8 cellular contexts compared by ENCODE assay signal in genomic region chr18:80147037-80147417, GRCh38. TPM values are rescaled to one million over a fixed set of nuclear protein-coding genes. Genes with fewer than 3 reads are reported as not detected.
DNase-seq lines count a peak whose midpoint lies in the region; ATAC-seq and TF ChIP-seq lines count a peak whose summit lies in the region.

No MANE protein-coding gene starts in this region.

- H3K27ac Mint-ChIP-seq in natural killer cell treated with Interleukin-12 subunit alpha and Interleukin-12 subunit beta and Interleukin-15 and Interleukin-18, amount 100 ng/mL, for 72 hours, result no peak overlapping the region

- no peaks in the 10 kb centered on the region for H3K36me3 Mint-ChIP-seq in natural killer cell treated with Interleukin-12 subunit alpha and Interleukin-12 subunit beta and Interleukin-15 and Interleukin-18, amount 100 ng/mL, for 72 hours

- peaks cover 64% of the 10 kb centered on the region for H3K36me3 ChIP-seq in HUES6 (ENCODE audit: control insufficient read depth, insufficient read depth, low read length)

- H3K4me3 Mint-ChIP-seq in natural killer cell treated with Interleukin-12 subunit alpha and Interleukin-12 subunit beta and Interleukin-15 and Interleukin-18, amount 100 ng/mL, for 72 hours, result peak overlapping the region; percentile 73

- no peak overlapping the region for H3K9ac ChIP-seq in HUES6 (ENCODE audit: low read length)

- ATAC-seq in GM19455 (IDR thresholded peaks at IDR 0.05; ENCODE audit: unreplicated experiment), result peak; percentile 48
- ATAC-seq in natural killer cell treated with Interleukin-12 subunit alpha and Interleukin-12 subunit beta and Interleukin-15 and Interleukin-18, amount 100 ng/mL, for 72 hours, result peak; percentile 29 to 34

- H3K9me3 Mint-ChIP-seq in natural killer cell treated with Interleukin-12 subunit alpha and Interleukin-12 subunit beta and Interleukin-15 and Interleukin-18, amount 100 ng/mL, for 72 hours, result no peaks in the 10 kb centered on the region

- H3K4me1 ChIP-seq in HUES6 (ENCODE audit: control insufficient read depth, insufficient read depth, low read length), result no peaks in the 10 kb centered on the region

- no peak for TF ChIP-seq CTCF in coronary artery (IDR thresholded peaks at IDR 0.05)

- DNase-seq in COLO668 (lab: John Stamatoyannopoulos, UW; ENCODE audit: unreplicated experiment), result peak; percentile 50
- no peak for DNase-seq in coronary artery (ENCODE audit: low spot score)
- DNase-seq in natural killer cell treated with Interleukin-12 subunit alpha and Interleukin-12 subunit beta and Interleukin-15 and Interleukin-18, amount 100 ng/mL, for 72 hours (ENCODE audit: low spot score), result no peak
- DNase-seq in activated gamma-delta T cell (lab: John Stamatoyannopoulos, UW), result no peak
- DNase-seq in activated effector memory CD4-positive, alpha-beta T cell treated with Interleukin-2 at 50 U/mL for 16 hours, result no peak
- DNase-seq in SW 1271 (lab: John Stamatoyannopoulos, UW), result no peak

- H3K4me3 ChIP-seq in HUES6 (ENCODE audit: low read depth, low read length), result peak overlapping the region; percentile 54; the same call in 1 of the 2 replicates
- H3K4me3 ChIP-seq in coronary artery, result peak overlapping the region; percentile 82

- no peaks in the 10 kb centered on the region for H3K9me3 ChIP-seq in HUES6 (ENCODE audit: control insufficient read depth, insufficient read depth, low read depth, low read length)

- H3K4me1 Mint-ChIP-seq in natural killer cell treated with Interleukin-12 subunit alpha and Interleukin-12 subunit beta and Interleukin-15 and Interleukin-18, amount 100 ng/mL, for 72 hours (ENCODE audit: low read depth in 2 of 2), result peaks cover 0 to 4% of the 10 kb centered on the region in 2 donors

- no peak overlapping the region for H3K27ac ChIP-seq in HUES6 (ENCODE audit: low read depth, low read length)
- no peak overlapping the region for H3K27ac ChIP-seq in coronary artery

- no peaks in the 10 kb centered on the region for H3K27me3 Mint-ChIP-seq in natural killer cell treated with Interleukin-12 subunit alpha and Interleukin-12 subunit beta and Interleukin-15 and Interleukin-18, amount 100 ng/mL, for 72 hours

- no peaks in the 10 kb centered on the region for H3K27me3 ChIP-seq in HUES6 (ENCODE audit: control insufficient read depth, insufficient read depth, low read length)

RNA-seq across cellular contexts. Expression of gene ADNP2, which starts 38.0 kb away (rescaled TPM):
- 10 to 100 TPM; 23.1 to 28.8 TPM for total RNA-seq in natural killer cell treated with Interleukin-12 subunit alpha and Interleukin-12 subunit beta and Interleukin-15 and Interleukin-18, amount 100 ng/mL, for 72 hours
